21 cellular contexts compared by ENCODE assay signal in genomic region chr16:55555436-55555835, GRCh38. TPM values are rescaled to one million over a fixed set of nuclear protein-coding genes. Genes with fewer than 3 reads are reported as not detected.
"Had no signal": no experiment of that assay in that cellular context is flagged by ENCODE, and none has a peak within 500 bp of the region (broad histone marks: within the 10 kb centered on the region; RNA-seq: fewer than 3 reads in every experiment).

No MANE protein-coding gene starts in this region.

- H3K36me3 ChIP-seq: cardiac muscle cell, gastrocnemius medialis had no signal

- H3K9me3 ChIP-seq: gastrocnemius medialis, spleen had no signal

- H3K27me3 ChIP-seq: cardiac muscle cell, gastrocnemius medialis, spleen had no signal

- H3K4me3 ChIP-seq: cardiac muscle cell, gastrocnemius medialis, spleen had no signal

- ATAC-seq: gastrocnemius medialis, left lobe of liver, sciatic nerve had no signal

- H3K27ac ChIP-seq: cardiac muscle cell, gastrocnemius medialis, spleen, VCaP had no signal

- H3K4me1 ChIP-seq: gastrocnemius medialis had no signal

- DNase-seq: activated CD4-positive, alpha-beta T cell treated with anti-CD3 and anti-CD28 coated beads, Interleukin-2, amount 50 U/mL, for 1 hour; activated CD4-positive, CD25-positive, alpha-beta regulatory T cell treated with anti-CD3 and anti-CD28 coated beads, Interleukin-2, amount 50 U/mL, for 72 hours; activated CD8-positive, alpha-beta memory T cell treated with anti-CD3 and anti-CD28 coated beads, Interleukin-2, amount 50 U/mL, for 48 hours; activated effector memory CD4-positive, alpha-beta T cell treated with anti-CD3 and anti-CD28 coated beads, Interleukin-2, amount 50 U/mL, for 16 hours; activated naive CD4-positive, alpha-beta T cell treated with anti-CD3 and anti-CD28 coated beads, Interleukin-2, amount 50 U/mL, for 16 hours; activated T-cell treated with anti-CD3 and anti-CD28 coated beads, Interleukin-2, amount 50 U/mL, for 48 hours; endodermal cell; erythroblast; gastrocnemius medialis; head of caudate nucleus; kidney; nephron progenitor cell; nucleus accumbens; spleen; stimulated activated naive CD4-positive, alpha-beta T cell; T-helper 2 cell had no signal

RNA-seq across cellular contexts. Expression of gene CAPNS2, which starts 11.0 kb away (rescaled TPM):
- total RNA-seq: cardiac muscle cell, gastrocnemius medialis, left lobe of liver, myocyte had no signal
- polyA plus RNA-seq: cardiac muscle cell had no signal
